In the genomic region with DNA sequence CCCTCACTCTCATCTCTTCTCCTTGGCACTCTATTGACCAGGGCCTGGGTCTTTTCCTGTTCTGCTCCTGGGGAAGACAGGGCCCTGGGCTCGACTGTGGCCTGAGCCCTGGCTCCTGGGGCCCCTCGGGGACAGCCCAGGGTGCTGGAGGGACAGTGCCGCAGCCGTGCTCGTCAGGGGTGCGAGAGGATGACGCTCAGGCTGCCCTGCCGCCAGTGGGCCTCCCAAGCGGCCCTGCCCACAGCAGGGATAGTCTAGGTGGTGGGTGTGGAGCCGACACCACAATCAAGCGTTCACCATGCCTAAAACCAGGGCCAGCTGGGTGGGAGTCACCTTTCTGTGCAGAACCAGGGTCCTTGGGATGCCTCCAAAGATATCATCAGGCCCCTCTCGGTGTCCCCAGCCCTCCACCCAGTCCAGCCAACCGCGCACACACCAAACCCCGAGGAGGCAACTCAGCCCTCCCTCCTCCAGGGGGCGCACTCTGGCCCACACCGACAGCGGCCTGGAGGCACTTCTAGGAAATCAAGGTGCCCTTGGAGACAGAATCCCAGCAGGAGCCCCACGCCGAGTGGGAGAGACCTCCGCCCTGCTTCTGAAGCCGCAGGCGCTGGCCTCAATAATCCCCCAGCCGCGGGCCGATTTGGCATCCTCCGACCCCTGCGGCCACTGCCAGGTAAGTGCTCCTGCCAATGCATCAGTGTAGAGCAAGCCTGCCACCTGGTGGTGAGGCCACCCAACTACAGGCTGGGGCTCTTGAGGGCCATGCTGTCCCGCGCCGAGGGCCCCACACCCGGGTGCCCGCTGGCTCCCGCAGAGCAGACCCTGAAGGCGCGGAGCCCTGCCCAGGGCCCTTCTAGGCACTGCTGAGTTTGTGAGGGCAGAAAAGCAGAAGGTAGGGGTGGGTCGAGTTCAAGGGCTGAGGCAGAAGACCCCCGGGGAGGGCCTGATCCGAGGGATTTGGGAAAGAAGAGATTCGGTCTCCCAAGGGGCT, we compare ENCODE assay signal across 8 cellular contexts.
DNase-seq lines count a peak whose midpoint lies in the region; ATAC-seq, FAIRE-seq and TF ChIP-seq lines count a peak whose summit lies in the region.

No MANE protein-coding gene starts in this region.

- DNase-seq in GM18507 (ENCODE audit: extremely low spot score, insufficient read length, low read depth) (peak; percentile 59), NCI-H2171 treated with DMSO at 0.1 percent for 48 hours (lab: John Stamatoyannopoulos, UW) (peak; percentile 58), dorsolateral prefrontal cortex (peak; percentile 53 to 80 (median 66)), DMS114 treated with DMSO at 0.1 percent for 48 hours (lab: John Stamatoyannopoulos, UW; ENCODE audit: unreplicated experiment) (no peak)
- DNase-seq in activated CD4-positive, alpha-beta T cell treated with anti-CD3 and anti-CD28 coated beads, Interleukin-2, amount 10 ng/mL, durations not matched to agents 7 days and 5 days, result peak; percentile 80
- DNase-seq in stimulated activated CD4-positive, alpha-beta T cell treated with anti-CD3 and anti-CD28 coated beads, TNF-alpha, amount 100 ng/mL, for 48 hours (ENCODE audit: low read depth in 3 of 3), result peak; percentile 55 to 73 (median 67)

- H3K4me3 ChIP-seq in dorsolateral prefrontal cortex, result peak overlapping the region in 37 of 59 donors; percentile 6 to 54 (median 31)
- peak overlapping the region in 2 of 3 donors; percentile 28 to 49 for H3K4me3 ChIP-seq in liver (ENCODE audit: low read depth in 1 of 3, low read length in 3 of 3)

- H3K4me1 ChIP-seq in liver (ENCODE audit: control insufficient read depth in 4 of 4, insufficient read depth in 4 of 4, low read length in 3 of 4), result peaks cover 0 to 4% (median 1%) of the 10 kb centered on the region in 4 donors

- ATAC-seq in HG03025 (IDR thresholded peaks at IDR 0.05; ENCODE audit: low FRiP score, unreplicated experiment), result peak; percentile 75

- H3K9me3 ChIP-seq in liver (ENCODE audit: control insufficient read depth in 4 of 4, low read length in 3 of 4), result no peaks in the 10 kb centered on the region

- CTCF ChIA-PET in activated CD4-positive, alpha-beta T cell treated with anti-CD3 and anti-CD28 coated beads, Interleukin-2, amount 10 ng/mL, durations not matched to agents 7 days and 5 days (lab: Charles Lee), result no interaction called here

- TF ChIP-seq RAD21 in liver (IDR thresholded peaks at IDR 0.05), result peak; percentile 87 to 96

- POLR2A ChIA-PET in activated CD4-positive, alpha-beta T cell treated with anti-CD3 and anti-CD28 coated beads, Interleukin-2, amount 10 ng/mL, durations not matched to agents 7 days and 5 days (lab: Charles Lee), result no interaction called here

- no peaks in the 10 kb centered on the region for H3K4me1 Mint-ChIP-seq in activated CD4-positive, alpha-beta T cell treated with anti-CD3 and anti-CD28 coated beads, Interleukin-2, amount 10 ng/mL, durations not matched to agents 7 days and 5 days

- no peak overlapping the region for H3K9ac ChIP-seq in liver (ENCODE audit: low read depth in 1 of 2, low read length in 2 of 2)

- intact Hi-C loops in dorsolateral prefrontal cortex (cut with DNase I), result loop anchor here (5.0 to 10.0 kb wide), 2 partner anchors 954 to 1532 kb away; no protein-coding TSS in a partner anchor

- H3K4me3 Mint-ChIP-seq in activated CD4-positive, alpha-beta T cell treated with anti-CD3 and anti-CD28 coated beads, Interleukin-2, amount 10 ng/mL, durations not matched to agents 7 days and 5 days, result no peak overlapping the region

- no peaks in the 10 kb centered on the region for H3K27me3 Mint-ChIP-seq in activated CD4-positive, alpha-beta T cell treated with anti-CD3 and anti-CD28 coated beads, Interleukin-2, amount 10 ng/mL, durations not matched to agents 7 days and 5 days

- TF ChIP-seq CTCF in dorsolateral prefrontal cortex (IDR thresholded peaks at IDR 0.05 in 54 of 56, conservative IDR thresholded peaks at IDR 0.05 in 2 of 56; ENCODE audit: low read depth in 1 of 56, partially characterized antibody in 56 of 56), result peak; percentile 50 to 99 (median 96)
- peak; percentile 86 for TF ChIP-seq CTCF in liver (IDR thresholded peaks at IDR 0.05; ENCODE audit: low read depth, low read length, missing input control)

- no peaks in the 10 kb centered on the region for H3K9me3 Mint-ChIP-seq in activated CD4-positive, alpha-beta T cell treated with anti-CD3 and anti-CD28 coated beads, Interleukin-2, amount 10 ng/mL, durations not matched to agents 7 days and 5 days

- H3K27me3 ChIP-seq in dorsolateral prefrontal cortex (no peaks in the 10 kb centered on the region), liver (ENCODE audit: control insufficient read depth in 4 of 4, insufficient read depth in 4 of 4, low read length in 3 of 4) (peaks cover 0 to 3% (median 0%) of the 10 kb centered on the region in 4 donors)

- WGBS in liver, result 35% methylated on average over 40 of the region's 40 CpGs

- H3K36me3 ChIP-seq in liver (ENCODE audit: control insufficient read depth in 4 of 4, insufficient read depth in 3 of 4, low read depth in 1 of 4, low read length in 3 of 4), result no peaks in the 10 kb centered on the region

- H3K27ac Mint-ChIP-seq in activated CD4-positive, alpha-beta T cell treated with anti-CD3 and anti-CD28 coated beads, Interleukin-2, amount 10 ng/mL, durations not matched to agents 7 days and 5 days, result no peak overlapping the region

- no peak overlapping the region for H3K27ac ChIP-seq in dorsolateral prefrontal cortex
- H3K27ac ChIP-seq in liver (ENCODE audit: low read depth in 1 of 2, low read length in 2 of 2), result no peak overlapping the region

- peak; percentile 61 for FAIRE-seq in GM18507 (lab: Jason Lieb, UNC)

- H3K36me3 Mint-ChIP-seq in activated CD4-positive, alpha-beta T cell treated with anti-CD3 and anti-CD28 coated beads, Interleukin-2, amount 10 ng/mL, durations not matched to agents 7 days and 5 days (ENCODE audit: low read depth), result no peaks in the 10 kb centered on the region

TF ChIP-seq in liver, 16 proteins besides CTCF, POLR2A, EP300 and RAD21:
- TF ChIP-seq HNF4A (conservative IDR thresholded peaks at IDR 0.05) (no peak), SP1 (IDR thresholded peaks at IDR 0.05) (no peak), FOXA2 (IDR thresholded peaks at IDR 0.05) (no peak), FOXA1 (IDR thresholded peaks at IDR 0.05) (no peak)
- TF ChIP-seq, protein P1, sequence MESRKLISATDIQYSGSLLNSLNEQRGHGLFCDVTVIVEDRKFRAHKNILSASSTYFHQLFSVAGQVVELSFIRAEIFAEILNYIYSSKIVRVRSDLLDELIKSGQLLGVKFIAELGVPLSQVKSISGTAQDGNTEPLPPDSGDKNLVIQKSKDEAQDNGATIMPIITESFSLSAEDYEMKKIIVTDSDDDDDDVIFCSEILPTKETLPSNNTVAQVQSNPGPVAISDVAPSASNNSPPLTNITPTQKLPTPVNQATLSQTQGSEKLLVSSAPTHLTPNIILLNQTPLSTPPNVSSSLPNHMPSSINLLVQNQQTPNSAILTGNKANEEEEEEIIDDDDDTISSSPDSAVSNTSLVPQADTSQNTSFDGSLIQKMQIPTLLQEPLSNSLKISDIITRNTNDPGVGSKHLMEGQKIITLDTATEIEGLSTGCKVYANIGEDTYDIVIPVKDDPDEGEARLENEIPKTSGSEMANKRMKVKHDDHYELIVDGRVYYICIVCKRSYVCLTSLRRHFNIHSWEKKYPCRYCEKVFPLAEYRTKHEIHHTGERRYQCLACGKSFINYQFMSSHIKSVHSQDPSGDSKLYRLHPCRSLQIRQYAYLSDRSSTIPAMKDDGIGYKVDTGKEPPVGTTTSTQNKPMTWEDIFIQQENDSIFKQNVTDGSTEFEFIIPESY (IDR thresholded peaks at IDR 0.05), result no peak
